Comparison of ENCODE assay signal across 2 cellular contexts in the genomic region with DNA sequence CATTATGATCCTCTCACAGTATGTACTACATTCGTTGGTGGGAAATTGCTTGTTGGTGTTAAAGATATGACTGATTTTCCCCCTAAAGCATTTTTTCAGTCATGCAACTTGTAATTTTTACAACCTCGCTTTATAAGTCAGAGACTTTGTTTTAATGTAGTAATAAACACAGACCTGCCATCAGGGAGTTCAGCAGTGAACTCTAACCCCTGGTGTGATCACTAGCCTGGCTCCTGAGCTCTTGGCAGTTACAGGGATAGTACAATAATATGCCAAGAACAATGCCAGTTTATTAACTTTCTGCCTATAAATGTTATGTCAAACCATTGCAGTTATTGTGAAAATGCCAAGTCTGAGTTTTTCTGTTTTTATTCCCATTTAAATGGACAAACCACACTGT.
A peak's percentile ranks its signal among the peaks of the same experiment; 100 is the strongest.
TF ChIP-seq lines count a peak whose summit lies in the region.

No MANE protein-coding gene starts in this region.

TF ChIP-seq in liver, 16 proteins besides CTCF, POLR2A, EP300 and RAD21 (continued from another document):
- TF ChIP-seq HNF4G (IDR thresholded peaks at IDR 0.05) (no peak), SP1 (IDR thresholded peaks at IDR 0.05) (no peak), FOXA2 (IDR thresholded peaks at IDR 0.05) (peak; percentile 25), JUND (IDR thresholded peaks at IDR 0.05) (peak in 1 of 2 donors; percentile 29)
- TF ChIP-seq, protein P1, sequence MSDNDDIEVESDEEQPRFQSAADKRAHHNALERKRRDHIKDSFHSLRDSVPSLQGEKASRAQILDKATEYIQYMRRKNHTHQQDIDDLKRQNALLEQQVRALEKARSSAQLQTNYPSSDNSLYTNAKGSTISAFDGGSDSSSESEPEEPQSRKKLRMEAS (IDR thresholded peaks at IDR 0.05) = peak; percentile 19

TF ChIP-seq in HepG2, 621 proteins besides CTCF, POLR2A, EP300 and RAD21 (continued from another document):
- TF ChIP-seq, protein P2, sequence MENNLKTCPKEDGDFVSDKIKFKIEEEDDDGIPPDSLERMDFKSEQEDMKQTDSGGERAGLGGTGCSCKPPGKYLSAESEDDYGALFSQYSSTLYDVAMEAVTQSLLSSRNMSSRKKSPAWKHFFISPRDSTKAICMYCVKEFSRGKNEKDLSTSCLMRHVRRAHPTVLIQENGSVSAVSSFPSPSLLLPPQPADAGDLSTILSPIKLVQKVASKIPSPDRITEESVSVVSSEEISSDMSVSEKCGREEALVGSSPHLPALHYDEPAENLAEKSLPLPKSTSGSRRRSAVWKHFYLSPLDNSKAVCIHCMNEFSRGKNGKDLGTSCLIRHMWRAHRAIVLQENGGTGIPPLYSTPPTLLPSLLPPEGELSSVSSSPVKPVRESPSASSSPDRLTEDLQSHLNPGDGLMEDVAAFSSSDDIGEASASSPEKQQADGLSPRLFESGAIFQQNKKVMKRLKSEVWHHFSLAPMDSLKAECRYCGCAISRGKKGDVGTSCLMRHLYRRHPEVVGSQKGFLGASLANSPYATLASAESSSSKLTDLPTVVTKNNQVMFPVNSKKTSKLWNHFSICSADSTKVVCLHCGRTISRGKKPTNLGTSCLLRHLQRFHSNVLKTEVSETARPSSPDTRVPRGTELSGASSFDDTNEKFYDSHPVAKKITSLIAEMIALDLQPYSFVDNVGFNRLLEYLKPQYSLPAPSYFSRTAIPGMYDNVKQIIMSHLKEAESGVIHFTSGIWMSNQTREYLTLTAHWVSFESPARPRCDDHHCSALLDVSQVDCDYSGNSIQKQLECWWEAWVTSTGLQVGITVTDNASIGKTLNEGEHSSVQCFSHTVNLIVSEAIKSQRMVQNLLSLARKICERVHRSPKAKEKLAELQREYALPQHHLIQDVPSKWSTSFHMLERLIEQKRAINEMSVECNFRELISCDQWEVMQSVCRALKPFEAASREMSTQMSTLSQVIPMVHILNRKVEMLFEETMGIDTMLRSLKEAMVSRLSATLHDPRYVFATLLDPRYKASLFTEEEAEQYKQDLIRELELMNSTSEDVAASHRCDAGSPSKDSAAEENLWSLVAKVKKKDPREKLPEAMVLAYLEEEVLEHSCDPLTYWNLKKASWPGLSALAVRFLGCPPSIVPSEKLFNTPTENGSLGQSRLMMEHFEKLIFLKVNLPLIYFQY (CRISPR knock-in tag; IDR thresholded peaks at IDR 0.05; ENCODE audit: borderline replicate concordance) = no peak
TF ChIP-seq in HepG2: peak in this region for 0.
